15 cellular contexts compared by ENCODE assay signal in the genomic region with DNA sequence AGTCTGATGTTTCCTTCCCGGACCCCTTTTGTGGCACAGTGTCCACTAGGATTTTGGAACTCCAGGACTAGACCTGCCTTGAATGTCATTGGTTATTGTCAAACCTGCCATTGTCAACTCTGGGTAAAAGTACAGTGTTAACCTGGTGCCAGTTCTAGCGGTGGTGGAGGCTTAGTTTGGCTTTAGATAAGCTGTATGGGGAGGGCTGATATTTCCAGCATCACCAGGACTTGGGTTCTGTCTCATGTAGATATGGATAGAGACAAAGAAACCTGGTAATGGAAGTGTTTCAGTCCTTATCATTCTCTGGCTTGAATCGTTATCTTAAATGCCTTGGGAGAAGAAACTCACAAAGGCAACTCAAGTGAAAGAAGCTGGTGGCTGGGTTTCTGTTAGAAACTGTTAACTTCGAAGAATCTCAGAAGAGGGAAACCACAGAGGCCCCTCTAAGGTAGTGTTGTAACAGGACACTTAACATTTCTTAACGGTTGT. TPM values are rescaled to one million over a fixed set of nuclear protein-coding genes. Genes with fewer than 3 reads are reported as not detected.
DNase-seq lines count a peak whose midpoint lies in the region; ATAC-seq and TF ChIP-seq lines count a peak whose summit lies in the region.
"Had no signal": no experiment of that assay in that cellular context is flagged by ENCODE, and none has a peak within 500 bp of the region (broad histone marks: within the 10 kb centered on the region; RNA-seq: fewer than 3 reads in every experiment).

No MANE protein-coding gene starts in this region.

- peak overlapping the region; percentile 1 for H3K27ac Mint-ChIP-seq in T-helper 1 cell treated with Interleukin-12 subunit alpha and Interleukin-12 subunit beta and Interleukin-4 antibody, amounts not matched to agents 30 μg/mL and 1 μg/mL, for 36 hours
- H3K27ac Mint-ChIP-seq in memory B cell: peak overlapping the region; percentile 10
- H3K27ac Mint-ChIP-seq: activated naive CD4-positive, alpha-beta T cell treated with anti-CD3 and anti-CD28 coated beads, Interleukin-2, amount 50 U/mL, for 72 hours; WTC11 had no signal

- intact Hi-C loops in mucosa of descending colon (cut with DNase I, micrococcal nuclease): no loop called here

- no peaks in the 10 kb centered on the region for H3K9me3 ChIP-seq in mucosa of descending colon
- H3K9me3 ChIP-seq: SJCRH30, upper lobe of left lung had no signal

- peak overlapping the region; percentile 41 for H3K4me3 Mint-ChIP-seq in T-helper 1 cell treated with Interleukin-12 subunit alpha and Interleukin-12 subunit beta and Interleukin-4 antibody, amounts not matched to agents 30 μg/mL and 1 μg/mL, for 36 hours
- H3K4me3 Mint-ChIP-seq in memory B cell: no peak overlapping the region
- H3K4me3 Mint-ChIP-seq: WTC11 had no signal

- DNase-seq in SIG-M5 treated with dmso at 0.1 percent for 504 hours (lab: John Stamatoyannopoulos, UW; ENCODE audit: unreplicated experiment) (peak; percentile 37), SIG-M5 (lab: John Stamatoyannopoulos, UW) (no peak), memory B cell (ENCODE audit: low spot score in 2 of 2) (no peak), putamen (ENCODE audit: low spot score) (no peak), mucosa of descending colon (no peak)
- DNase-seq: NCI-H1694 treated with DMSO at 0.1 percent for 48 hours, NCI-H748 treated with DMSO at 0.1 percent for 48 hours, SJCRH30, upper lobe of left lung had no signal

- no peaks in the 10 kb centered on the region for H3K27me3 Mint-ChIP-seq in T-helper 1 cell treated with Interleukin-12 subunit alpha and Interleukin-12 subunit beta and Interleukin-4 antibody, amounts not matched to agents 30 μg/mL and 1 μg/mL, for 36 hours (ENCODE audit: low read depth)
- H3K27me3 Mint-ChIP-seq in memory B cell: no peaks in the 10 kb centered on the region

- ATAC-seq in HG03460 (IDR thresholded peaks at IDR 0.05; ENCODE audit: unreplicated experiment) (peak; percentile 35), memory B cell (ENCODE audit: low read depth) (no peak), mucosa of descending colon (no peak), GM21526 (IDR thresholded peaks at IDR 0.05; ENCODE audit: low FRiP score, unreplicated experiment) (no peak)
- ATAC-seq: activated naive CD4-positive, alpha-beta T cell treated with anti-CD3 and anti-CD28 coated beads, Interleukin-2, amount 50 U/mL, for 72 hours; WTC11 had no signal

- peaks cover 17% of the 10 kb centered on the region for H3K9me3 Mint-ChIP-seq in T-helper 1 cell treated with Interleukin-12 subunit alpha and Interleukin-12 subunit beta and Interleukin-4 antibody, amounts not matched to agents 30 μg/mL and 1 μg/mL, for 36 hours
- no peaks in the 10 kb centered on the region for H3K9me3 Mint-ChIP-seq in memory B cell
- H3K9me3 Mint-ChIP-seq: WTC11 had no signal

- no peak overlapping the region for H3K4me3 ChIP-seq in mucosa of descending colon
- H3K4me3 ChIP-seq: lung, SJCRH30, upper lobe of left lung had no signal

- no peaks in the 10 kb centered on the region for H3K36me3 ChIP-seq in mucosa of descending colon (ENCODE audit: low read depth)
- H3K36me3 ChIP-seq: SJCRH30, upper lobe of left lung had no signal

- no peak for TF ChIP-seq CTCF in mucosa of descending colon (IDR thresholded peaks at IDR 0.05)

- H3K4me1 ChIP-seq in mucosa of descending colon (ENCODE audit: low read depth): no peaks in the 10 kb centered on the region

- H3K36me3 Mint-ChIP-seq in T-helper 1 cell treated with Interleukin-12 subunit alpha and Interleukin-12 subunit beta and Interleukin-4 antibody, amounts not matched to agents 30 μg/mL and 1 μg/mL, for 36 hours (ENCODE audit: low read depth): peaks cover 64% of the 10 kb centered on the region
- H3K36me3 Mint-ChIP-seq in memory B cell: peaks cover 9% of the 10 kb centered on the region
- H3K36me3 Mint-ChIP-seq: WTC11 had no signal

- H3K4me1 Mint-ChIP-seq in T-helper 1 cell treated with Interleukin-12 subunit alpha and Interleukin-12 subunit beta and Interleukin-4 antibody, amounts not matched to agents 30 μg/mL and 1 μg/mL, for 36 hours (ENCODE audit: low read depth): peaks cover 72% of the 10 kb centered on the region
- peaks cover 64% of the 10 kb centered on the region for H3K4me1 Mint-ChIP-seq in memory B cell

RNA-seq across cellular contexts. Expression of a gene that starts 10.6 kb away (rescaled TPM):
- 10 to 100 TPM in 1 of 3 donors, 1 to 10 TPM in 2; 3.3 to 15.2 (median 6.6) TPM for total RNA-seq in mucosa of descending colon
